8 cellular contexts compared by ENCODE assay signal in the genomic region with DNA sequence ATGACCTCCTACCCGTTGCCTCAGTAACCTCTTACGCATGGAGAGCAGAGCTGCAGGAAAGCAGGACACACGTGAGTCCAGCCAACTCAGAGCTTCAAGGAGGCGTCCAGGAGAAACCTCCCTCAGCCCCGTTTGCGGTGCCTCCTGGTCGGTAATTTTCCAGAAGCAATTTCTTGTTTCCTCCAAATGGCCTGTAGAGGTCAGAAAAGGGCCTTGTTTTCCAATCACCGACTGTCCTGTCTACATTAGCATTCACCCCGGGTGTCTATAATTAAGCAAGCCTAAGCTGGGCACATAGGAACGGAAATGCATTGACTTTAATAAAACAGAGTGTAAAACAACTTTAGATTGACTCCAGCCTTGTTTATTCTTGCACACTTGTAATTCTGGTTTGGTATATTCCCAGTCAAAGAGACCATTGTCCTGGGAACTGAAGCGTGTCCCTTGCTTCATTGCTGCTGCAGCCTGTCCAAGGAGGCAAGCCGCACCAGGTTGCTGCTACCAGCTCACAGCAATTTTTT.
DNase-seq lines count a peak whose midpoint lies in the region; ATAC-seq and TF ChIP-seq lines count a peak whose summit lies in the region.

No MANE protein-coding gene starts in this region.

- no peak overlapping the region for H3K4me3 ChIP-seq in astrocyte of the spinal cord (ENCODE audit: low read depth, low read length)

- no peaks in the 10 kb centered on the region for H3K9me3 Mint-ChIP-seq in type B pancreatic cell

- ATAC-seq in HG03196 (IDR thresholded peaks at IDR 0.05; ENCODE audit: unreplicated experiment) (no peak), HG03565 (IDR thresholded peaks at IDR 0.05; ENCODE audit: unreplicated experiment) (no peak)

- TF ChIP-seq CTCF in astrocyte of the spinal cord (IDR thresholded peaks at IDR 0.05; ENCODE audit: low read depth, low read length) (peak; percentile 50), type B pancreatic cell (conservative IDR thresholded peaks at IDR 0.05) (peak; percentile 77)

- H3K27ac Mint-ChIP-seq in type B pancreatic cell, result no peak overlapping the region

- no peak overlapping the region for H3K4me3 Mint-ChIP-seq in type B pancreatic cell

- no peaks in the 10 kb centered on the region for H3K36me3 Mint-ChIP-seq in type B pancreatic cell

- no peaks in the 10 kb centered on the region for H3K4me1 Mint-ChIP-seq in type B pancreatic cell (ENCODE audit: unreplicated experiment)

- DNase-seq in GM04503 (ENCODE audit: low read depth) (peak; percentile 7), NCI-H146 (lab: John Stamatoyannopoulos, UW) (peak; percentile 76), astrocyte of the spinal cord (ENCODE audit: low read depth, low spot score) (peak; percentile 67), iPS-NIHi7 (ENCODE audit: extremely low spot score) (peak; percentile 76), type B pancreatic cell (ENCODE audit: extremely low spot score, unreplicated experiment) (no peak), activated gamma-delta T cell treated with Interleukin-2 at 50 U/mL for 16 hours (no peak)

- peaks cover 7% of the 10 kb centered on the region for H3K27me3 Mint-ChIP-seq in type B pancreatic cell

- in situ Hi-C loops in astrocyte of the spinal cord (cut with HindIII; ENCODE audit: low sequenced_read_pairs), result no loop called here

Comparison
In these comparisons a context has a peak if more than half of its experiments do, and no peak if none do; other contexts are left out.
1. DNase-seq: peak in GM04503 (single experiment), NCI-H146 (single experiment), astrocyte of the spinal cord (single experiment) and iPS-NIHi7 (single experiment); none in type B pancreatic cell (single experiment) and activated gamma-delta T cell treated with Interleukin-2 at 50 U/mL for 16 hours (single experiment).